17 cellular contexts compared by ENCODE assay signal in the genomic region with DNA sequence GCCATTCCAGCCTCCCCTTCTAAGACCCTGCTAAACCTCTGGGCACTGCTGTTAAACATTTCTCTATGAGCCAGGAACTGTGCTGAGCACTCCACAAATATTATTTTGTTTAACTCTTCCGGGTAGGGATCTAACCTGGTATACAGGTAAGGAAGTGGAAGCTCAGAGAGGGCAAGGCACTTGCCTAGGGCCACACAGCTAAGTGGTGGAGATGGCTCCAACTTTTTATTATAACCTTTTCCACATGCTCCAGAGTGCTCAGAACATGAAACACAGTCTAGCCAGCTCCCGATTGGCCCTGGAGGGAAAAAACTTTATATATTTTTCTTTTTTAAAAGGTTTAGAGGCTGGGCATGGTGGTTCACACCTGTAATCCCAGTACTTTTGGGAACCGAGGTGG. TPM values are rescaled to one million over a fixed set of nuclear protein-coding genes. Genes with fewer than 3 reads are reported as not detected.
"Had no signal": no experiment of that assay in that cellular context is flagged by ENCODE, and none has a peak within 500 bp of the region (broad histone marks: within the 10 kb centered on the region; RNA-seq: fewer than 3 reads in every experiment).

No MANE protein-coding gene starts in this region.

RNA-seq across cellular contexts. Expression of a gene that starts 13.6 kb away (rescaled TPM):
- total RNA-seq: naive thymus-derived CD8-positive, alpha-beta T cell; natural killer cell treated with Interleukin-12 subunit alpha and Interleukin-12 subunit beta and Interleukin-15 and Interleukin-18, amount 100 ng/mL, for 72 hours; omental fat pad; osteoblast; osteocyte; ovary; pancreas; posterior vena cava; progenitor cell of endocrine pancreas; prostate gland; pulmonary artery endothelial cell; renal cortical epithelial cell; smooth muscle cell had no signal
- polyA plus RNA-seq: neural cell, ovary, pancreas, psoas muscle, sigmoid colon, small intestine, smooth muscle cell had no signal
